ENCODE assay signal across 13 cellular contexts in genomic region chr17:82200743-82201497, GRCh38. TPM values are rescaled to one million over a fixed set of nuclear protein-coding genes. Genes with fewer than 3 reads are reported as not detected.
A peak's percentile ranks its signal among the peaks of the same experiment; 100 is the strongest.
DNase-seq lines count a peak whose midpoint lies in the region; ATAC-seq and TF ChIP-seq lines count a peak whose summit lies in the region.
"Had no signal": no experiment of that assay in that cellular context is flagged by ENCODE, and none has a peak within 500 bp of the region (broad histone marks: within the 10 kb centered on the region; RNA-seq: fewer than 3 reads in every experiment).

No MANE protein-coding gene starts in this region.

- BruUV-seq in MCF 10A (replicated peaks; lab: Mats Ljungman, UMichigan) = no TSS peak

- peaks cover 0 to 6% (median 3%) of the 10 kb centered on the region in 4 donors for H3K4me1 ChIP-seq in tibial artery

- no peaks in the 10 kb centered on the region for H3K9me3 Mint-ChIP-seq in MCF 10A (ENCODE audit: unreplicated experiment)
- H3K9me3 Mint-ChIP-seq: H9 had no signal

- H3K4me1 Mint-ChIP-seq in MCF 10A (ENCODE audit: insufficient read depth, unreplicated experiment) = peaks cover 13% of the 10 kb centered on the region

- no peak overlapping the region for H3K4me3 ChIP-seq in tibial artery
- H3K4me3 ChIP-seq: ovary had no signal

- no peak overlapping the region for H3K4me3 Mint-ChIP-seq in MCF 10A (ENCODE audit: unreplicated experiment)
- H3K4me3 Mint-ChIP-seq: H9 had no signal

- in situ Hi-C loops in KBM-7 (cut with MboI; ENCODE audit: low pct_unique_long_range_greater_than_20kb, low sequenced_read_pairs) = no loop called here

- intact Hi-C loops in MCF 10A (cut with micrococcal nuclease) = no loop called here
- intact Hi-C loops in tibial artery (cut with DNase I; ENCODE audit: low total_unique reads) = no loop called here

- ATAC-seq in GM21390 (IDR thresholded peaks at IDR 0.05; ENCODE audit: unreplicated experiment) = no peak

- no peaks in the 10 kb centered on the region for H3K27me3 Mint-ChIP-seq in MCF 10A (ENCODE audit: insufficient read depth, unreplicated experiment)

- POLR2A ChIA-PET in MCF 10A (lab: Yijun Ruan, JAX) = interaction anchor here (0.6 to 0.8 kb wide), 3 partner anchors 28 to 166 kb away, joined by 3 to 4 read pairs (median 3); no protein-coding TSS in a partner anchor

- CTCF ChIA-PET in MCF 10A (lab: Yijun Ruan, JAX) = interaction anchor here (0.6 kb wide), 1 partner anchor 163 kb away, joined by 3 read pairs; the partner anchor contains the start of gene DCXR

- peaks cover 11 to 37% (median 27%) of the 10 kb centered on the region in 3 donors for H3K36me3 ChIP-seq in tibial artery
- H3K36me3 ChIP-seq: ovary had no signal

- H3K27me3 ChIP-seq in tibial artery = no peaks in the 10 kb centered on the region
- H3K27me3 ChIP-seq: ovary had no signal

- TF ChIP-seq CTCF in VCaP (conservative IDR thresholded peaks at IDR 0.05) = no peak
- TF ChIP-seq CTCF in MCF 10A (IDR thresholded peaks at IDR 0.05; ENCODE audit: unreplicated experiment) = no peak
- TF ChIP-seq CTCF in tibial artery (IDR thresholded peaks at IDR 0.05) = no peak

- no peaks in the 10 kb centered on the region for H3K9me3 ChIP-seq in tibial artery
- H3K9me3 ChIP-seq: ovary had no signal

- peak overlapping the region; percentile 38 for H3K27ac ChIP-seq in VCaP
- H3K27ac ChIP-seq in tibial artery = no peak overlapping the region
- H3K27ac ChIP-seq: ovary had no signal

- peaks cover 49% of the 10 kb centered on the region for H3K36me3 Mint-ChIP-seq in MCF 10A (ENCODE audit: insufficient read depth, unreplicated experiment)

- no peak overlapping the region for H3K27ac Mint-ChIP-seq in MCF 10A (ENCODE audit: low read depth, unreplicated experiment)
- H3K27ac Mint-ChIP-seq: H9 had no signal

- DNase-seq in KBM-7 (peak; percentile 91), MCF 10A (ENCODE audit: unreplicated experiment) (no peak), HuH-7.5 (ENCODE audit: low spot score) (no peak), tibial artery (no peak)
- peak; percentile 55 for DNase-seq in activated gamma-delta T cell treated with anti-CD3 and anti-CD28 coated beads, Interleukin-2, amount 50 U/mL, for 16 hours (ENCODE audit: low read depth)
- DNase-seq in stimulated activated CD4-positive, alpha-beta T cell treated with anti-CD3 and anti-CD28 coated beads, Interleukin-4, amount 100 ng/mL, for 1 hour = peak; percentile 42
- DNase-seq: anterior cingulate cortex, H9, NCI-H1694, ovary, Right ventricle myocardium superior had no signal

RNA-seq across cellular contexts. Expression of gene CCDC57, which starts 11.7 kb away (rescaled TPM):
- 86.8 and 87.3 TPM in 2 replicates for total RNA-seq in MCF 10A (2022)

RNA-seq across cellular contexts. Expression of gene SLC16A3, which starts 27.9 kb away (rescaled TPM):
- total RNA-seq in MCF 10A (2022) = 268 and 350 TPM in 2 replicates

Comparison
In these comparisons a context has a peak if more than half of its experiments do, and no peak if none do; other contexts are left out.
1. DNase-seq: peak in KBM-7 (single experiment), activated gamma-delta T cell treated with anti-CD3 and anti-CD28 coated beads, Interleukin-2, amount 50 U/mL, for 16 hours (single experiment) and stimulated activated CD4-positive, alpha-beta T cell treated with anti-CD3 and anti-CD28 coated beads, Interleukin-4, amount 100 ng/mL, for 1 hour (single experiment); none in MCF 10A (single experiment), HuH-7.5 (single experiment) and tibial artery (0 of 2).